Comparison of ENCODE assay signal across 8 cellular contexts in the genomic region with DNA sequence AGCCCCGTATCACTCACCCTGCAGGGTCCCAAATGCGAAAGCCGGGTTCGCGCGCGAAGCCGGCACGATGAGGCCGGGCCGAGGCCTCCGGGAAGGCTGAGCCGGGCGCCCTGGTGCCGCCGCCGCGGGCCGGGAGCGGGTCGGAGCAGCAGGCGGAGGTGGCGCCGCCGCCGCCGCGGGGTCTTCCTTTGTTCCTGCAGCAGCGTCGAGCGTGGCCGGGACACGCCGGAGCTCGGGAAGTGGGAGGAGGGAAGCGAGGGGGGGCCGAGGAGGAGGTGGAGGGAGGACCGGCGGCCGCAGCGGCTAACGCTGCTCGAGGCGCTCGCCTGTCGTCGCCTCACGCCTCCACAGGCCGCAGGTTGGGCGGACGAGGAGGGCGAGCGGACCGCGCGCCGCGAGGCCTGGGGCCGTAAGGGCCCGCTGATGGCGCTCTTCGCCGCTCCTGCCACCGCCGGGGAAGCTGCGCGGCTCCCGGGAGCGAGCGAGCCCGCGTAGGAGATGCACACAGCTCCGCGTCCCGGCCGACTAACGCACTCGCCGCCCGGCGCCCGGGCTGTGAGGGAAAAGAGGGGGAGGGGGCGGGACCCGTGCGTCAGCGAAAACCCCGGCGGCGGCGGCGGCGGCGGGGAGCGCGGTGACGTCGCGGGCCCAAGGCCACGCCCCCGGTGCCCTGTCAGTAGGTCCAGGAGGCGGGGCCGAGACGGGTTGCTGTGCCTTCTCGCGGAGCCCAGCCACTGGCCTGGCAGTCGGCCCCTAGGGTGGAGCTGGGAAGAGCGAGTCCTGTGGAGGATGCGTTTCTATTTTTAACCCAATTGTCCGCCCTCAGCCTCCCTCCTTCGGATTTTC. TPM values are rescaled to one million over a fixed set of nuclear protein-coding genes. Genes with fewer than 3 reads are reported as not detected.
A peak's percentile ranks its signal among the peaks of the same experiment; 100 is the strongest.
DNase-seq lines count a peak whose midpoint lies in the region; ATAC-seq lines count a peak whose summit lies in the region.

A gene with protein sequence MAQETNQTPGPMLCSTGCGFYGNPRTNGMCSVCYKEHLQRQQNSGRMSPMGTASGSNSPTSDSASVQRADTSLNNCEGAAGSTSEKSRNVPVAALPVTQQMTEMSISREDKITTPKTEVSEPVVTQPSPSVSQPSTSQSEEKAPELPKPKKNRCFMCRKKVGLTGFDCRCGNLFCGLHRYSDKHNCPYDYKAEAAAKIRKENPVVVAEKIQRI (minus strand): TSS at position 530 of the 846 bp plus-strand sequence. CDS start 4,430 bp downstream, outside the sequence.

- H3K4me2 ChIP-seq in BLaER1 = peak within 1 kb of the TSS; percentile 94

- H3K27ac ChIP-seq in BLaER1 = peak within 1 kb of the TSS; percentile 98

- H3K4me1 ChIP-seq in BLaER1 = peaks cover 34% of the 10 kb centered on the region

- H3K9me3 ChIP-seq in BLaER1 = no peaks in the 10 kb centered on the region

- peak within 1 kb of the TSS; percentile 99 for H3K9ac ChIP-seq in BLaER1

- ATAC-seq in HG03460 (IDR thresholded peaks at IDR 0.05; ENCODE audit: unreplicated experiment) (peak; percentile 77), left lobe of liver (peak; percentile 77)

- peak; percentile 81 for DNase-seq in GM19240 (ENCODE audit: insufficient read length, low spot score)
- DNase-seq in NCI-H69 (lab: John Stamatoyannopoulos, UW) = peak; percentile 99
- DNase-seq in activated CD4-positive, alpha-beta T cell treated with anti-CD3 and anti-CD28 coated beads, Interleukin-2, amount 50 U/mL, for 1 hour = peak; percentile 93
- DNase-seq in dedifferentiated amniotic fluid mesenchymal stem cell (ENCODE audit: extremely low spot score) = peak; percentile 97
- peak; percentile 99 for DNase-seq in left lobe of liver (ENCODE audit: low spot score)
- DNase-seq in stimulated activated CD4-positive, alpha-beta T cell treated with anti-CD3 and anti-CD28 coated beads, Interleukin-2, amount 100 ng/mL, for 4 hours (ENCODE audit: low read depth) = peak; percentile 90

- H3K4me3 ChIP-seq in BLaER1 = peak within 1 kb of the TSS; percentile 89

- H3K27me3 ChIP-seq in BLaER1 = no peaks in the 10 kb centered on the region

- H3K36me3 ChIP-seq in BLaER1 = peaks cover 28% of the 10 kb centered on the region

- H4K20me1 ChIP-seq in BLaER1 = peaks cover 42% of the 10 kb centered on the region

RNA-seq across cellular contexts. Expression of the gene that starts here (rescaled TPM):
- total RNA-seq in left lobe of liver = 83.9 TPM

Comparison
In these comparisons a context has a peak if more than half of its experiments do, and no peak if none do; other contexts are left out.
1. Peak in every context shown above with its lines: DNase-seq, ATAC-seq, H3K4me3 ChIP-seq and H3K27ac ChIP-seq.